Comparison of ENCODE assay signal across 12 cellular contexts in the genomic region with DNA sequence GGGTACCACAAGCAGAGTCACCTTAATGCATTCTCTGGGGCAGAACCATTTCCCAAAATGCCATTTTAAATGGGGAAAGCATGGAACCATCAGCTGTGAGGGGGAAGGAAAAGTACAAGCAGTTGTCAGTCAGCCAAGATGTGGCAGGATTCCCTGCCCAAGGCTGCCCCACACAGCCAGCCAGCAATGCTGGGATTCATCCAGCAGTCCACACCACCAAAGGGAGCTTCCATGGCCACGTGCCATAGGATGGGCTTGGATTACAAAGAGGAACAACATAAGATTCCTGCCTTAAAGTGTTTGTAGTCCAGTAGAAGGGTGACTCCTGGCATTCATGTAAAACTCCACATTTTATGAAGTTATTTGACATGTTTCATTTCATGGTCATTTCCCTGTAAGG.
"Had no signal": no experiment of that assay in that cellular context is flagged by ENCODE, and none has a peak within 500 bp of the region (broad histone marks: within the 10 kb centered on the region; RNA-seq: fewer than 3 reads in every experiment).

No MANE protein-coding gene starts in this region.

- ATAC-seq: activated CD4-positive, CD25-positive, alpha-beta regulatory T cell treated with anti-CD3 and anti-CD28 coated beads, Interleukin-2, amount 50 U/mL, for 24 hours; activated CD8-positive, alpha-beta memory T cell treated with anti-CD3 and anti-CD28 coated beads, Interleukin-2, amount 10 ng/mL, durations not matched to agents 7 days and 5 days; effector memory CD8-positive, alpha-beta T cell; stimulated activated naive CD8-positive, alpha-beta T cell treated with anti-CD3 and anti-CD28 coated beads, Interleukin-15, amount 100 ng/mL, for 72 hours; upper lobe of right lung had no signal

- DNase-seq: activated CD4-positive, alpha-beta T cell treated with anti-CD3 and anti-CD28 coated beads, Interleukin-2, amount 50 U/mL, for 4 hours; activated CD8-positive, alpha-beta memory T cell treated with anti-CD3 and anti-CD28 coated beads, Interleukin-2, amount 10 ng/mL, durations not matched to agents 7 days and 5 days; activated effector memory CD4-positive, alpha-beta T cell treated with Interleukin-2 at 50 U/mL for 16 hours; activated T-cell treated with anti-CD3 and anti-CD28 coated beads, Interleukin-2, amount 50 U/mL, for 24 hours; cerebellar nuclear complex; effector memory CD8-positive, alpha-beta T cell; glutamatergic neuron; stimulated activated CD4-positive, alpha-beta T cell treated with anti-CD3 and anti-CD28 coated beads, Interleukin-4, amount 100 ng/mL, for 4 hours; stimulated activated naive CD8-positive, alpha-beta T cell treated with anti-CD3 and anti-CD28 coated beads, Interleukin-15, amount 100 ng/mL, for 72 hours; testis; upper lobe of right lung had no signal
